Comparison of ENCODE assay signal across 8 cellular contexts in genomic region chr11:70271635-70271953, GRCh38. TPM values are rescaled to one million over a fixed set of nuclear protein-coding genes. Genes with fewer than 3 reads are reported as not detected.
A peak's percentile ranks its signal among the peaks of the same experiment; 100 is the strongest.
DNase-seq lines count a peak whose midpoint lies in the region; ATAC-seq and TF ChIP-seq lines count a peak whose summit lies in the region.

No MANE protein-coding gene starts in this region.

- H3K36me3 ChIP-seq in GM23248 (ENCODE audit: low read depth) (peaks cover 13% of the 10 kb centered on the region; the same call in 1 of the 2 replicates), WERI-Rb-1 (peaks cover 46% of the 10 kb centered on the region), gastrocnemius medialis (peaks cover 0 to 20% of the 10 kb centered on the region in 2 donors)

- H3K9me3 Mint-ChIP-seq in glutamatergic neuron (ENCODE audit: unreplicated experiment), result peaks cover 4% of the 10 kb centered on the region

- no peak for TF ChIP-seq POLR2A in gastrocnemius medialis (IDR thresholded peaks at IDR 0.05)

- intact Hi-C loops in gastrocnemius medialis (cut with DNase I; ENCODE audit: low total_unique reads), result loop anchor here (2.0 to 5.0 kb wide), 2 partner anchors 55 to 126 kb away; partner anchors contain the start of gene CTTN

- TF ChIP-seq CTCF in WERI-Rb-1 (IDR thresholded peaks at IDR 0.05; ENCODE audit: low read depth, low read length) (no peak), glutamatergic neuron (IDR thresholded peaks at IDR 0.05; ENCODE audit: partially characterized antibody, unreplicated experiment) (no peak), gastrocnemius medialis (IDR thresholded peaks at IDR 0.05 in 4 of 5, conservative IDR thresholded peaks at IDR 0.05 in 1 of 5) (no peak)

- peaks cover 10% of the 10 kb centered on the region for H3K27me3 Mint-ChIP-seq in glutamatergic neuron (ENCODE audit: unreplicated experiment)

- peak overlapping the region; percentile 90 for H3K9ac ChIP-seq in GM23248

- no peaks in the 10 kb centered on the region for H3K36me3 Mint-ChIP-seq in glutamatergic neuron (ENCODE audit: unreplicated experiment)

- peaks cover 9% of the 10 kb centered on the region; the same call in 1 of the 2 replicates for H3K4me1 ChIP-seq in GM23248 (ENCODE audit: insufficient read depth)
- H3K4me1 ChIP-seq in gastrocnemius medialis, result peaks cover 30 to 35% of the 10 kb centered on the region in 2 donors

- peak overlapping the region; percentile 92 for H3K4me3 ChIP-seq in GM23248
- peak overlapping the region; percentile 79 for H3K4me3 ChIP-seq in WERI-Rb-1 (ENCODE audit: low read depth, low read length)
- H3K4me3 ChIP-seq in gastrocnemius medialis, result peak overlapping the region; percentile 74 to 95 (median 76)

- DNase-seq in GM23248 (no peak), WERI-Rb-1 (no peak), glutamatergic neuron (no peak), gastrocnemius medialis (no peak), NOMO-1 (lab: John Stamatoyannopoulos, UW; ENCODE audit: unreplicated experiment in 2 of 2) (no peak), SIG-M5 (lab: John Stamatoyannopoulos, UW) (no peak)
- DNase-seq in activated CD4-positive, CD25-positive, alpha-beta regulatory T cell (lab: John Stamatoyannopoulos, UW), result no peak

- 2 to 3% methylated on average over 2 of the region's 2 CpGs for WGBS in GM23248 (ENCODE audit: low coverage in 1 of 2, low lambda C conversion rate in 2 of 2, missing lambda C conversion rate in 2 of 2), 2 experiments

- no peaks in the 10 kb centered on the region for H3K9me2 ChIP-seq in GM23248 (ENCODE audit: insufficient read depth)

- peak overlapping the region; percentile 99 for H3K4me3 Mint-ChIP-seq in glutamatergic neuron (ENCODE audit: unreplicated experiment)

- H3K4me1 Mint-ChIP-seq in glutamatergic neuron (ENCODE audit: low read depth, unreplicated experiment), result peaks cover 6% of the 10 kb centered on the region

- H3K27ac ChIP-seq in GM23248, result peak overlapping the region; percentile 64; the same call in 1 of the 2 replicates
- H3K27ac ChIP-seq in WERI-Rb-1, result no peak overlapping the region
- H3K27ac ChIP-seq in gastrocnemius medialis, result peak overlapping the region; percentile 80 to 95 (median 86)

- ATAC-seq in gastrocnemius medialis (no peak), GM19324 (IDR thresholded peaks at IDR 0.05; ENCODE audit: low FRiP score, unreplicated experiment) (no peak)

- H3K9me3 ChIP-seq in GM23248 (ENCODE audit: low read depth), result no peaks in the 10 kb centered on the region
- H3K9me3 ChIP-seq in WERI-Rb-1 (ENCODE audit: severe bottlenecking), result no peaks in the 10 kb centered on the region
- no peaks in the 10 kb centered on the region for H3K9me3 ChIP-seq in gastrocnemius medialis

- H3K79me2 ChIP-seq in GM23248 (ENCODE audit: insufficient read depth), result peaks cover 57% of the 10 kb centered on the region

- no peaks in the 10 kb centered on the region for H4K20me1 ChIP-seq in GM23248 (ENCODE audit: insufficient read depth)

- H3K27ac Mint-ChIP-seq in glutamatergic neuron (ENCODE audit: unreplicated experiment), result peak overlapping the region; percentile 81

- peak overlapping the region; percentile 80 for H2AFZ ChIP-seq in GM23248

- H3K27me3 ChIP-seq in GM23248 (replicated peaks; ENCODE audit: insufficient read depth) (0 out of 2 replicates have a peak, but pooled peaks cover 12% of the 10 kb centered on the region), WERI-Rb-1 (ENCODE audit: insufficient read depth, low read depth, severe bottlenecking) (no peaks in the 10 kb centered on the region), gastrocnemius medialis (peaks cover 0 to 6% (median 2%) of the 10 kb centered on the region in 3 donors)

- no peaks in the 10 kb centered on the region for H3F3A ChIP-seq in GM23248 (ENCODE audit: insufficient read depth)

- in situ Hi-C loops in GM23248 (cut with MboI), result no loop called here
- in situ Hi-C loops in gastrocnemius medialis (cut with MboI; ENCODE audit: low sequenced_read_pairs in 4 of 4), result no loop called here

- peak overlapping the region; percentile 96 for H3K4me2 ChIP-seq in GM23248 (ENCODE audit: unreplicated experiment)

RNA-seq across cellular contexts. Expression of gene PPFIA1, which starts 1.1 kb away (rescaled TPM):
- total RNA-seq in GM23248 (2014; rRNA removed; shearing (Covaris generic)), result 30.2 and 36.9 TPM in 2 replicates
- polyA plus RNA-seq in GM23248 (2016; fragmentation: Nextera tagmentation; extraction: Ambion mirVana), result 19.9 and 22.8 TPM in 2 replicates
- total RNA-seq in glutamatergic neuron (ENCODE audit: unreplicated experiment) (98.6 TPM), gastrocnemius medialis (10 to 100 TPM; 36.3 to 90.6 (median 46.0) TPM)
